In the genomic region with DNA sequence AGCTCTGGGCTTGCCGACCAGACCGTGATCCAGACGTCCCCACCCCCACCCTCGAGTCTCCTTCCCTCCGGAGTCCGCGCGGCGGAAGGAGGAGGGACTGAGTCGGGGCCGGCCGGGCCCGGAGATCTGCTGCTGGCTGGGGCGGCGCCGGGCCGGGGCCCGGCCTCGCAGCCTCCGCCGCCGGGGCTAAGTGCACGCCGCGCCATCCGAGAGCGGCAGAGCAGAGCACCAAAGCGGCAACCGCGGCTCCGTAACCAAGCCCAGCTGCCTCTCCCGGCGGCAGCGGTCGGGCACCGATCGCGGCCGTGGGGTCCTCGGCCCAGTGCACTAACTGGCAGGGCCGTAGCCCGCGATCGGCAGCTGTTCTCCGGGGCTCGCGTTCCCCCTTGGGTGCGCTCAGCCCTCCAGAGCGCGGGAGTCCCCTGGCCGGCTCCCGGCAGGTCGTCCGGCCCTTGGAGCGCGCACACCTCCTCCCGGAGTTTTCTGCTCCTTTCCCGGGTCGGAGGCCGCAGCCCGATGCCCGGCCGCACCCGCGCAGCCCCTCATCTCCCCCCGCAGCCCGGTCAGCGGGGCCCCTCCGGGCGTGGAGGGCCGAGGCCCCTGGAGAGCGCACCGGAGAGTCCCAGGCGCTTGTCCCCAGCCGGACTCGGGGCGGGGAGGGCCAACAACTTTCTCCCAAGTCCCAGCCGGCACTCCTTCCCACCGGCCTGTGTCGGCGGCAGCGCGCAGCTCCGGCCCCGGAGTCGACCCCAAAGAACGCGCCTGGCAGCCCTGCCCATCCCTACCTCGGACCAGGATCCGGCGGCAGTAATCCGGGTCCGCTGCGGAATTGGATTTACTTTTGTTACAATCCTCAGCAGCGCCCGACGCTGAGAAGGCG, we compare ENCODE assay signal across 8 cellular contexts. TPM values are rescaled to one million over a fixed set of nuclear protein-coding genes. Genes with fewer than 3 reads are reported as not detected.
A peak's percentile ranks its signal among the peaks of the same experiment; 100 is the strongest.
DNase-seq lines count a peak whose midpoint lies in the region; TF ChIP-seq lines count a peak whose summit lies in the region.

No MANE protein-coding gene starts in this region.

- H3K79me1 ChIP-seq in mesenchymal stem cell (replicated peaks; ENCODE audit: low read length, poor library complexity, severe bottlenecking), result no peaks in the 10 kb centered on the region

- no peak overlapping the region for H3K9ac ChIP-seq in mesenchymal stem cell (ENCODE audit: low read length)

- CTCF ChIA-PET in A673 (lab: Charles Lee) (no interaction called here), HEK293T (lab: Yijun Ruan, JAX) (no interaction called here)

- no TSS peak for BruUV-seq in A673 (replicated peaks; lab: Mats Ljungman, UMichigan)

- H3K27ac ChIP-seq in A673 (ENCODE audit: low read depth, low read length, poor library complexity, severe bottlenecking) (peak overlapping the region; percentile 100), coronary artery (no peak overlapping the region), mesenchymal stem cell (ENCODE audit: low read length, poor library complexity, severe bottlenecking) (no peak overlapping the region)

- H3K14ac ChIP-seq in mesenchymal stem cell (ENCODE audit: low read length in 2 of 2), result peak overlapping the region in 1 of 2 experiments; percentile 57

- H3K36me3 ChIP-seq in A673 (ENCODE audit: insufficient read depth, low read length, poor library complexity, severe bottlenecking) (peaks cover 39% of the 10 kb centered on the region), mesenchymal stem cell (ENCODE audit: control insufficient read depth in 1 of 2, insufficient read depth in 2 of 2, low read depth in 1 of 2, low read length in 2 of 2) (no peaks in the 10 kb centered on the region)

- H3K4me1 ChIP-seq in A673 (ENCODE audit: insufficient read depth, low read length, poor library complexity, severe bottlenecking), result peaks cover 44% of the 10 kb centered on the region
- H3K4me1 ChIP-seq in mesenchymal stem cell (ENCODE audit: control insufficient read depth, insufficient read depth, low read depth, low read length), result peaks cover 40% of the 10 kb centered on the region

- H3K27me3 ChIP-seq in A673 (replicated peaks; ENCODE audit: insufficient read depth, low read depth, low read length, poor library complexity), result no peaks in the 10 kb centered on the region
- peaks cover 91 to 93% of the 10 kb centered on the region in 2 experiments for H3K27me3 ChIP-seq in mesenchymal stem cell (ENCODE audit: control insufficient read depth in 1 of 2, insufficient read depth in 1 of 2, low read length in 2 of 2)

- H4K8ac ChIP-seq in mesenchymal stem cell (ENCODE audit: low read length), result no peak overlapping the region

- POLR2A ChIA-PET in A673 (lab: Charles Lee; ENCODE audit: low non-redundant PET), result no interaction called here
- POLR2A ChIA-PET in HEK293T (lab: Yijun Ruan, JAX), result interaction anchor here (0.8 to 1.7 kb wide), 4 partner anchors 12 to 413 kb away, joined by 3 to 10 read pairs (median 5); no protein-coding TSS in a partner anchor

- H2AK5ac ChIP-seq in mesenchymal stem cell (ENCODE audit: low read length, severe bottlenecking), result no peak overlapping the region

- TF ChIP-seq CTCF in A673 (conservative IDR thresholded peaks at IDR 0.05; ENCODE audit: low read depth, low read length), result no peak
- TF ChIP-seq CTCF in coronary artery (IDR thresholded peaks at IDR 0.05), result no peak

- H2AFZ ChIP-seq in mesenchymal stem cell (ENCODE audit: low read depth, low read length), result no peak overlapping the region

- no peak overlapping the region for H3K4ac ChIP-seq in mesenchymal stem cell (ENCODE audit: low read depth in 1 of 2, low read length in 2 of 2)

- H3K4me3 ChIP-seq in A673 (ENCODE audit: low read depth, low read length, poor library complexity, severe bottlenecking) (peak overlapping the region; percentile 97), coronary artery (peak overlapping the region; percentile 68), mesenchymal stem cell (ENCODE audit: insufficient read depth in 1 of 2, low read depth in 1 of 2, low read length in 2 of 2) (peak overlapping the region; percentile 47 to 64)

- WGBS in mesenchymal stem cell, result under 1% methylated on average over 87 of the region's 98 CpGs

- no peaks in the 10 kb centered on the region for H3K9me3 ChIP-seq in A673 (ENCODE audit: low read depth, low read length, poor library complexity, severe bottlenecking)
- peaks cover 9% of the 10 kb centered on the region for H3K9me3 ChIP-seq in mesenchymal stem cell (ENCODE audit: control insufficient read depth, low read length)

- no peak overlapping the region for H2BK5ac ChIP-seq in mesenchymal stem cell (ENCODE audit: low read depth, low read length, poor library complexity, severe bottlenecking)

- H2BK120ac ChIP-seq in mesenchymal stem cell (ENCODE audit: low read depth, low read length), result no peak overlapping the region

- no peak overlapping the region for H2BK15ac ChIP-seq in mesenchymal stem cell (ENCODE audit: low read depth, poor library complexity, severe bottlenecking)

- no peak overlapping the region for H4K91ac ChIP-seq in mesenchymal stem cell (ENCODE audit: low read length)

- H3K23ac ChIP-seq in mesenchymal stem cell (ENCODE audit: low read length in 2 of 2), result no peak overlapping the region

- peak overlapping the region; percentile 92 for H3K4me2 ChIP-seq in mesenchymal stem cell (ENCODE audit: low read length, poor library complexity, severe bottlenecking)

- no peak overlapping the region for H3K18ac ChIP-seq in mesenchymal stem cell (ENCODE audit: low read depth in 1 of 2, low read length in 2 of 2)

- intact Hi-C loops in A673 (cut with micrococcal nuclease; ENCODE audit: unreplicated experiment), result no loop called here

- H2BK12ac ChIP-seq in mesenchymal stem cell (ENCODE audit: low read length in 2 of 2), result no peak overlapping the region

- DNase-seq in A673 (ENCODE audit: low spot score) (peak; percentile 81), HEK293T (ENCODE audit: extremely low spot score) (peak; percentile 84), coronary artery (ENCODE audit: low spot score) (no peak), mesenchymal stem cell (no peak), Kasumi-1 (lab: John Stamatoyannopoulos, UW) (no peak), pons (ENCODE audit: low spot score) (no peak)
- DNase-seq in activated CD4-positive, CD25-positive, alpha-beta regulatory T cell (lab: John Stamatoyannopoulos, UW), result no peak
- DNase-seq in effector CD8-positive, alpha-beta T cell (lab: John Stamatoyannopoulos, UW), result no peak

TF ChIP-seq in HEK293T, 16 proteins besides CTCF, POLR2A, EP300 and RAD21:
- TF ChIP-seq TARDBP (IDR thresholded peaks at IDR 0.05), result no peak
- no peak for TF ChIP-seq SP1 (IDR thresholded peaks at IDR 0.05)
- TF ChIP-seq HDGF (IDR thresholded peaks at IDR 0.05; ENCODE audit: borderline replicate concordance), result 0 out of 2 replicates have a peak, but pooled peaks have one; percentile 23
- no peak for TF ChIP-seq ELF4 (IDR thresholded peaks at IDR 0.05)
- TF ChIP-seq, protein P1, sequence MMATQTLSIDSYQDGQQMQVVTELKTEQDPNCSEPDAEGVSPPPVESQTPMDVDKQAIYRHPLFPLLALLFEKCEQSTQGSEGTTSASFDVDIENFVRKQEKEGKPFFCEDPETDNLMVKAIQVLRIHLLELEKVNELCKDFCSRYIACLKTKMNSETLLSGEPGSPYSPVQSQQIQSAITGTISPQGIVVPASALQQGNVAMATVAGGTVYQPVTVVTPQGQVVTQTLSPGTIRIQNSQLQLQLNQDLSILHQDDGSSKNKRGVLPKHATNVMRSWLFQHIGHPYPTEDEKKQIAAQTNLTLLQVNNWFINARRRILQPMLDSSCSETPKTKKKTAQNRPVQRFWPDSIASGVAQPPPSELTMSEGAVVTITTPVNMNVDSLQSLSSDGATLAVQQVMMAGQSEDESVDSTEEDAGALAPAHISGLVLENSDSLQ (IDR thresholded peaks at IDR 0.05), result no peak
- TF ChIP-seq ARNT (IDR thresholded peaks at IDR 0.05), result no peak
- no peak for TF ChIP-seq L3MBTL2 (conservative IDR thresholded peaks at IDR 0.05)

RNA-seq across cellular contexts. Expression of a gene that starts 0.8 kb away (rescaled TPM):
- 65.1 and 74.4 TPM in 2 replicates for total RNA-seq in A673 (2021)
- polyA plus RNA-seq in mesenchymal stem cell (2013, experiment 1 of 2), result not detected
- polyA plus RNA-seq in mesenchymal stem cell (2013, experiment 2 of 2), result not detected

Comparison
In these comparisons a context has a peak if more than half of its experiments do, and no peak if none do; other contexts are left out.
1. DNase-seq: peak in A673 (single experiment) and HEK293T (single experiment); none in coronary artery (single experiment), mesenchymal stem cell (single experiment), activated CD4-positive, CD25-positive, alpha-beta regulatory T cell (0 of 4), Kasumi-1 (0 of 2), pons (single experiment) and effector CD8-positive, alpha-beta T cell (single experiment).
2. Peak in every context shown above with its lines, with median percentiles within 50 percentile points of each other: H3K4me3 ChIP-seq.